Comparison of ENCODE assay signal across 8 cellular contexts in the genomic region with DNA sequence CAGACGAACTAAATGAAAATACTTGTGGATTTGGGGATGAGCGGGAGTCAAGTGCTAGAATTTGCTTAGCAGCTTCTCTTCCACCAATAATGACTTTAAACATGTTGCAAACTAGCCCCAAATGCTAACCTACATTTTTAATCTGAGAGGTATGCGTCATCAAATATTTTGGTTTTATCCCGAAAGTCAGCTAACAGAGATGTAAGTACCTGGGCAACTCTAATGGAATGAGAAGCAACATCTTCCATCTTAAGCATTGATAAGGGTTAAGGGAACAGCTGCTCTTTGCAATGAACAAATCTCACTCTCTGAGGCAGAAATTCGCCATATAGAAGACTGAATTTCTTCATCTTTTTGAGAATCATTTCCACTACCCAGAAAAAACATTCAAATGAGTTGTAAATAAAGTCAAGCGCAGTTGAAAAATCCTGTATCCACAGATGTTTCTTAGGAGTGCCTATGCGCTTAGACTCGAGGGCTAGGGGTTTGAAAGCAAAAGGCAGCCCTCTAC. TPM values are rescaled to one million over a fixed set of nuclear protein-coding genes. Genes with fewer than 3 reads are reported as not detected.
A peak's percentile ranks its signal among the peaks of the same experiment; 100 is the strongest.
DNase-seq lines count a peak whose midpoint lies in the region; ATAC-seq and TF ChIP-seq lines count a peak whose summit lies in the region.

No MANE protein-coding gene starts in this region.

- peak overlapping the region; percentile 81 for H3K4me2 ChIP-seq in Loucy (ENCODE audit: low read depth, low read length, poor library complexity, severe bottlenecking)

- peak overlapping the region; percentile 80 for H2AFZ ChIP-seq in Loucy (ENCODE audit: low read length)

- H3K36me3 ChIP-seq in Loucy (ENCODE audit: insufficient read depth, low read length): no peaks in the 10 kb centered on the region

- no peaks in the 10 kb centered on the region for H3K9me3 Mint-ChIP-seq in chondrocyte (ENCODE audit: low read depth)
- H3K9me3 Mint-ChIP-seq in naive B cell: no peaks in the 10 kb centered on the region

- peak overlapping the region; percentile 61 for H3K4me3 ChIP-seq in AG04449 (ENCODE audit: low read depth, low read length)
- peak overlapping the region; percentile 72 for H3K4me3 ChIP-seq in Loucy (ENCODE audit: low read length, poor library complexity, severe bottlenecking)

- H3K9me3 ChIP-seq in Loucy (ENCODE audit: insufficient read depth, low read depth, low read length): no peaks in the 10 kb centered on the region

- H3K9me2 ChIP-seq in Loucy (replicated peaks; ENCODE audit: low read depth, low read length): no peaks in the 10 kb centered on the region

- H3K36me3 Mint-ChIP-seq in chondrocyte (ENCODE audit: low read depth): peaks cover under 1% of the 10 kb centered on the region
- H3K36me3 Mint-ChIP-seq in naive B cell: peaks cover 0 to 10% of the 10 kb centered on the region in 2 donors

- H3K4me3 Mint-ChIP-seq in chondrocyte (ENCODE audit: unreplicated experiment) (peak overlapping the region; percentile 69), naive B cell (peak overlapping the region; percentile 83 to 93 (median 90))

- DNase-seq in AG04449 (ENCODE audit: low read depth, low spot score): no peak
- no peak for DNase-seq in chondrocyte (ENCODE audit: low spot score)
- no peak for DNase-seq in naive B cell
- no peak for DNase-seq in SHP77 treated with DMSO at 0.1 percent for 48 hours (lab: John Stamatoyannopoulos, UW)
- DNase-seq in SKM-1 (lab: John Stamatoyannopoulos, UW; ENCODE audit: unreplicated experiment): no peak

- H3K4me1 ChIP-seq in Loucy (ENCODE audit: insufficient read depth, low read length, poor library complexity, severe bottlenecking): peaks cover 31% of the 10 kb centered on the region

- peaks cover 29% of the 10 kb centered on the region for H4K20me1 ChIP-seq in Loucy (ENCODE audit: insufficient read depth, low read length, poor library complexity, severe bottlenecking)

- H3K4me1 Mint-ChIP-seq in chondrocyte (ENCODE audit: low read depth) (peaks cover 37% of the 10 kb centered on the region), naive B cell (peaks cover 33 to 42% (median 41%) of the 10 kb centered on the region in 3 donors)

- peak overlapping the region; percentile 63 for H3K9ac ChIP-seq in Loucy (ENCODE audit: low read depth, low read length, poor library complexity, severe bottlenecking)

- H3K27me3 Mint-ChIP-seq in chondrocyte (ENCODE audit: low read depth) (peaks cover 8% of the 10 kb centered on the region), naive B cell (no peaks in the 10 kb centered on the region)

- H3K79me2 ChIP-seq in Loucy (ENCODE audit: insufficient read depth, low read length): peaks cover 30% of the 10 kb centered on the region

- H3F3A ChIP-seq in Loucy (ENCODE audit: low read depth): no peaks in the 10 kb centered on the region

- CTCF ChIA-PET in AG04449 (lab: Yijun Ruan, JAX): interaction anchor here (0.8 to 13.0 kb wide), 4 partner anchors 9 to 30 kb away, joined by 3 to 164 read pairs (median 4); no protein-coding TSS in a partner anchor

- H3K27me3 ChIP-seq in Loucy (ENCODE audit: insufficient read depth, low read length, poor library complexity, severe bottlenecking): no peaks in the 10 kb centered on the region

- POLR2A ChIA-PET in AG04449 (lab: Yijun Ruan, JAX): interaction anchor here (0.9 to 2.5 kb wide), 2 partner anchors 15 to 86 kb away, joined by 3 to 13 read pairs; a partner anchor contains a TSS

- TF ChIP-seq CTCF in AG04449 (IDR thresholded peaks at IDR 0.05; ENCODE audit: insufficient read depth, low read length, missing control alignments) (no peak), Loucy (conservative IDR thresholded peaks at IDR 0.05; ENCODE audit: low read length) (no peak), chondrocyte (IDR thresholded peaks at IDR 0.05) (no peak)

- no peak for ATAC-seq in naive B cell (ENCODE audit: low read depth in 2 of 2)
- ATAC-seq in GM18909 (IDR thresholded peaks at IDR 0.05; ENCODE audit: poor library complexity, unreplicated experiment): no peak
- ATAC-seq in HG03280 (IDR thresholded peaks at IDR 0.05; ENCODE audit: unreplicated experiment): no peak

- H3K27ac Mint-ChIP-seq in chondrocyte (ENCODE audit: unreplicated experiment) (peak overlapping the region; percentile 90), naive B cell (peak overlapping the region; percentile 96 to 100 (median 100))

RNA-seq across cellular contexts. Expression of a gene that starts 0.9 kb away (rescaled TPM):
- total RNA-seq in chondrocyte: 75.3 to 93.3 TPM (median 82.8 TPM) in 3 replicates
- 100 to 1,000 TPM; 196 to 315 (median 230) TPM for polyA plus RNA-seq in naive B cell (ENCODE audit: low read depth in 6 of 6)
